4 cellular contexts compared by ENCODE assay signal in the genomic region with DNA sequence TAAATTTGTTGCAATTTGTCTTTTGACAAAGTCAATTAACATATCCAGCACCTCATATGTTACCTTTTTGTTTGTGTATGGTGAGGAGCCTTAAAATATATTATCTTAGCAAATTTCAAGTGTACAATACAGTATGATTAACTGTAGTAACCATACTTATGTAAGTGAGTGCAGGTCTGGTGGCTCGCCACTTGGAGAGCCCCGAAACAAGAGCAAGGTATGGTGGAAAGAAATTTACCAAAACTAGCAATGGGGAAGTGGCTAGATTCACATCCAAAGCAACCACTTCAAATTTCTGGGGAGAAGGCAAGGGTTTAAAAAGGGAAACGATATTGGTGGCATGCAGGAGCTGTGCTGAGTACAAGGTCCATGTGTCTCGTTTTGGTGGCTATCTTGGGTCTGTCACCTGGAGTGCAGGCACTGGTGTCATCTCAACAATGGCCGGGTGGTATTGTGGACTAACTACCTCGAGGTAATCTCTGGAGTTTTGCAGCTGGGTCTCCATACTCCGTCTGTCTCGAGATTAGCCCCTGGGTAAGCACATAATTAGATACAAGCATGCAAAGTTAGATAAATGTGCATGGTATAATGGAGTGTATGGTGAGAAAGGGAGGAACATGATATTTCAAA.
TF ChIP-seq lines count a peak whose summit lies in the region.

No MANE protein-coding gene starts in this region.

TF ChIP-seq in SK-N-SH treated with all-trans-retinoic acid at 6 μM for 48 hours, 23 proteins besides CTCF, POLR2A, EP300 and RAD21 (continues in another document):
- TF ChIP-seq GLIS3 (CRISPR knock-in tag; IDR thresholded peaks at IDR 0.05) = no peak
- TF ChIP-seq, protein P1, sequence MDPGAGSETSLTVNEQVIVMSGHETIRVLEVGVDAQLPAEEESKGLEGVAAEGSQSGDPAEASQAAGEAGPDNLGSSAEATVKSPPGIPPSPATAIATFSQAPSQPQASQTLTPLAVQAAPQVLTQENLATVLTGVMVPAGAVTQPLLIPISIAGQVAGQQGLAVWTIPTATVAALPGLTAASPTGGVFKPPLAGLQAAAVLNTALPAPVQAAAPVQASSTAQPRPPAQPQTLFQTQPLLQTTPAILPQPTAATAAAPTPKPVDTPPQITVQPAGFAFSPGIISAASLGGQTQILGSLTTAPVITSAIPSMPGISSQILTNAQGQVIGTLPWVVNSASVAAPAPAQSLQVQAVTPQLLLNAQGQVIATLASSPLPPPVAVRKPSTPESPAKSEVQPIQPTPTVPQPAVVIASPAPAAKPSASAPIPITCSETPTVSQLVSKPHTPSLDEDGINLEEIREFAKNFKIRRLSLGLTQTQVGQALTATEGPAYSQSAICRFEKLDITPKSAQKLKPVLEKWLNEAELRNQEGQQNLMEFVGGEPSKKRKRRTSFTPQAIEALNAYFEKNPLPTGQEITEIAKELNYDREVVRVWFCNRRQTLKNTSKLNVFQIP (CRISPR knock-in tag; IDR thresholded peaks at IDR 0.05; ENCODE audit: borderline replicate concordance, low read depth) = no peak
- TF ChIP-seq BACH2 (CRISPR knock-in tag; IDR thresholded peaks at IDR 0.05; ENCODE audit: borderline replicate concordance) = no peak
- TF ChIP-seq ZNF70 (CRISPR knock-in tag; IDR thresholded peaks at IDR 0.05) = no peak
- TF ChIP-seq SNAI2 (CRISPR knock-in tag; IDR thresholded peaks at IDR 0.05) = no peak
- TF ChIP-seq TOX (CRISPR knock-in tag; IDR thresholded peaks at IDR 0.05; ENCODE audit: borderline replicate concordance) = no peak
- no peak for TF ChIP-seq ARNTL (CRISPR knock-in tag; IDR thresholded peaks at IDR 0.05; ENCODE audit: borderline replicate concordance, low read depth)
- TF ChIP-seq, protein P2, sequence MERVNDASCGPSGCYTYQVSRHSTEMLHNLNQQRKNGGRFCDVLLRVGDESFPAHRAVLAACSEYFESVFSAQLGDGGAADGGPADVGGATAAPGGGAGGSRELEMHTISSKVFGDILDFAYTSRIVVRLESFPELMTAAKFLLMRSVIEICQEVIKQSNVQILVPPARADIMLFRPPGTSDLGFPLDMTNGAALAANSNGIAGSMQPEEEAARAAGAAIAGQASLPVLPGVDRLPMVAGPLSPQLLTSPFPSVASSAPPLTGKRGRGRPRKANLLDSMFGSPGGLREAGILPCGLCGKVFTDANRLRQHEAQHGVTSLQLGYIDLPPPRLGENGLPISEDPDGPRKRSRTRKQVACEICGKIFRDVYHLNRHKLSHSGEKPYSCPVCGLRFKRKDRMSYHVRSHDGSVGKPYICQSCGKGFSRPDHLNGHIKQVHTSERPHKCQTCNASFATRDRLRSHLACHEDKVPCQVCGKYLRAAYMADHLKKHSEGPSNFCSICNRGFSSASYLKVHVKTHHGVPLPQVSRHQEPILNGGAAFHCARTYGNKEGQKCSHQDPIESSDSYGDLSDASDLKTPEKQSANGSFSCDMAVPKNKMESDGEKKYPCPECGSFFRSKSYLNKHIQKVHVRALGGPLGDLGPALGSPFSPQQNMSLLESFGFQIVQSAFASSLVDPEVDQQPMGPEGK (CRISPR knock-in tag; IDR thresholded peaks at IDR 0.05; ENCODE audit: borderline replicate concordance) = no peak
- no peak for TF ChIP-seq ZFP30 (CRISPR knock-in tag; IDR thresholded peaks at IDR 0.05)

TF ChIP-seq in SK-N-SH, 30 proteins besides CTCF, POLR2A, EP300 and RAD21 (continues in another document):
- TF ChIP-seq YY1 (IDR thresholded peaks at IDR 0.05; ENCODE audit: low read depth) = no peak
- no peak for TF ChIP-seq JUND (IDR thresholded peaks at IDR 0.05)
- TF ChIP-seq TCF12 (IDR thresholded peaks at IDR 0.05) = no peak
- TF ChIP-seq TAF1 (IDR thresholded peaks at IDR 0.05; ENCODE audit: borderline replicate concordance, low read depth, low read length) = no peak
- no peak for TF ChIP-seq GABPA (IDR thresholded peaks at IDR 0.05; ENCODE audit: low read depth)
- no peak for TF ChIP-seq FOSL2 (IDR thresholded peaks at IDR 0.05; ENCODE audit: borderline replicate concordance, low read depth)
- TF ChIP-seq, protein P3, sequence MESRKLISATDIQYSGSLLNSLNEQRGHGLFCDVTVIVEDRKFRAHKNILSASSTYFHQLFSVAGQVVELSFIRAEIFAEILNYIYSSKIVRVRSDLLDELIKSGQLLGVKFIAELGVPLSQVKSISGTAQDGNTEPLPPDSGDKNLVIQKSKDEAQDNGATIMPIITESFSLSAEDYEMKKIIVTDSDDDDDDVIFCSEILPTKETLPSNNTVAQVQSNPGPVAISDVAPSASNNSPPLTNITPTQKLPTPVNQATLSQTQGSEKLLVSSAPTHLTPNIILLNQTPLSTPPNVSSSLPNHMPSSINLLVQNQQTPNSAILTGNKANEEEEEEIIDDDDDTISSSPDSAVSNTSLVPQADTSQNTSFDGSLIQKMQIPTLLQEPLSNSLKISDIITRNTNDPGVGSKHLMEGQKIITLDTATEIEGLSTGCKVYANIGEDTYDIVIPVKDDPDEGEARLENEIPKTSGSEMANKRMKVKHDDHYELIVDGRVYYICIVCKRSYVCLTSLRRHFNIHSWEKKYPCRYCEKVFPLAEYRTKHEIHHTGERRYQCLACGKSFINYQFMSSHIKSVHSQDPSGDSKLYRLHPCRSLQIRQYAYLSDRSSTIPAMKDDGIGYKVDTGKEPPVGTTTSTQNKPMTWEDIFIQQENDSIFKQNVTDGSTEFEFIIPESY (IDR thresholded peaks at IDR 0.05; ENCODE audit: borderline replicate concordance, low read depth) = no peak
- TF ChIP-seq SMC3 (IDR thresholded peaks at IDR 0.05; ENCODE audit: low read depth, low read length) = no peak
- TF ChIP-seq, protein P4, sequence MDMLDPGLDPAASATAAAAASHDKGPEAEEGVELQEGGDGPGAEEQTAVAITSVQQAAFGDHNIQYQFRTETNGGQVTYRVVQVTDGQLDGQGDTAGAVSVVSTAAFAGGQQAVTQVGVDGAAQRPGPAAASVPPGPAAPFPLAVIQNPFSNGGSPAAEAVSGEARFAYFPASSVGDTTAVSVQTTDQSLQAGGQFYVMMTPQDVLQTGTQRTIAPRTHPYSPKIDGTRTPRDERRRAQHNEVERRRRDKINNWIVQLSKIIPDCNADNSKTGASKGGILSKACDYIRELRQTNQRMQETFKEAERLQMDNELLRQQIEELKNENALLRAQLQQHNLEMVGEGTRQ (IDR thresholded peaks at IDR 0.05; ENCODE audit: borderline replicate concordance, low read depth, low read length) = no peak
- TF ChIP-seq, protein P5, sequence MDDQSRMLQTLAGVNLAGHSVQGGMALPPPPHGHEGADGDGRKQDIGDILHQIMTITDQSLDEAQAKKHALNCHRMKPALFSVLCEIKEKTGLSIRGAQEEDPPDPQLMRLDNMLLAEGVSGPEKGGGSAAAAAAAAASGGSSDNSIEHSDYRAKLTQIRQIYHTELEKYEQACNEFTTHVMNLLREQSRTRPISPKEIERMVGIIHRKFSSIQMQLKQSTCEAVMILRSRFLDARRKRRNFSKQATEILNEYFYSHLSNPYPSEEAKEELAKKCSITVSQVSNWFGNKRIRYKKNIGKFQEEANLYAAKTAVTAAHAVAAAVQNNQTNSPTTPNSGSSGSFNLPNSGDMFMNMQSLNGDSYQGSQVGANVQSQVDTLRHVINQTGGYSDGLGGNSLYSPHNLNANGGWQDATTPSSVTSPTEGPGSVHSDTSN (IDR thresholded peaks at IDR 0.05) = no peak
- no peak for TF ChIP-seq POLR2AphosphoS5 (IDR thresholded peaks at IDR 0.05; ENCODE audit: low read depth, low read length)
- no peak for TF ChIP-seq NFIC (IDR thresholded peaks at IDR 0.05; ENCODE audit: borderline replicate concordance)

TF ChIP-seq in HepG2, 621 proteins besides CTCF, POLR2A, EP300 and RAD21:
- peak; percentile 64; the same call in 1 of the 2 replicates for TF ChIP-seq ZNF709 (CRISPR knock-in tag; IDR thresholded peaks at IDR 0.05)
- TF ChIP-seq PLRG1 (conservative IDR thresholded peaks at IDR 0.05) = no peak

TF ChIP-seq in GM12878, 131 proteins besides CTCF, POLR2A, EP300 and RAD21:
- TF ChIP-seq ZNF384 (IDR thresholded peaks at IDR 0.05; ENCODE audit: borderline replicate concordance, low read depth, low read length) (0 out of 2 replicates have a peak, but pooled peaks have one; percentile 25), ZZZ3 (IDR thresholded peaks at IDR 0.05; ENCODE audit: control insufficient read depth, insufficient read length, low read depth) (no peak), SIX5 (IDR thresholded peaks at IDR 0.05; ENCODE audit: low read depth, low read length, severe bottlenecking) (no peak)
